Comparison of ENCODE assay signal across 10 cellular contexts in genomic region chr5:148599187-148599586, GRCh38. TPM values are rescaled to one million over a fixed set of nuclear protein-coding genes. Genes with fewer than 3 reads are reported as not detected.
"Had no signal": no experiment of that assay in that cellular context is flagged by ENCODE, and none has a peak within 500 bp of the region (broad histone marks: within the 10 kb centered on the region; RNA-seq: fewer than 3 reads in every experiment).

No MANE protein-coding gene starts in this region.

- H3K4me1 ChIP-seq: HAP-1 had no signal

- H3K27ac ChIP-seq: GM23248, HL-60 had no signal

- H2AFZ ChIP-seq: GM23248 had no signal

- H3K9me3 ChIP-seq: HAP-1 had no signal

- H3K4me3 ChIP-seq: GM23248, HAP-1 had no signal

- H3K36me3 ChIP-seq: HAP-1 had no signal

- ATAC-seq: HCT116 had no signal

- H3K9ac ChIP-seq: GM23248 had no signal

- DNase-seq: GM23248, GOT3, H7, IMR-90, KBM-7 had no signal

RNA-seq across cellular contexts. Expression of gene HTR4, which starts 55.1 kb away (rescaled TPM):
- total RNA-seq: GM23248, H4, H7, HT1080, IMR-90 had no signal
- polyA plus RNA-seq: GM23248, IMR-90 had no signal
